19 cellular contexts compared by ENCODE assay signal in the genomic region with DNA sequence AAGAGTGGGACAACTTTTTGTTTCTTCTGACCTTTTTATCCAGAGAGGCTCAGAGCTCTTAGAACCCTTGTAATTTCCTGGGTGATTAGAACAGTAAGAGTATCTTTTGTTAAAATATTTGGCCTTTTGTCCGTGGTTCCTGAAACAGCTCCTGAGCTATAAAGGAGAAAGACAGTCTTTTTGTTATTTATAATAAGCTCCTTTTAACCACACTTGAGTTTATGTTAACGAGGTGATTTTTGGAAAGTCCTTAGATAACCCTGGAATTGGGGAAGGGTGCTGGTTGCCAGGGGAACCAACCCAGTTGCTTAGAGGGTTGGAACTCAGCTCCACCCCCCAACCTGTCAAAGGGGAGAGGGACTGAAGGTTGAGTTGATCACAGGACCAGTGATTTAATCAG.
"Had no signal": no experiment of that assay in that cellular context is flagged by ENCODE, and none has a peak within 500 bp of the region (broad histone marks: within the 10 kb centered on the region; RNA-seq: fewer than 3 reads in every experiment).

No MANE protein-coding gene starts in this region.

- H3K9me3 ChIP-seq: neutrophil, testis had no signal

- H3K36me3 ChIP-seq: neutrophil had no signal

- FAIRE-seq: colon, endothelial cell of umbilical vein, keratinocyte had no signal

- H3K27ac Mint-ChIP-seq: activated CD8-positive, alpha-beta T cell treated with anti-CD3 and anti-CD28 coated beads for 36 hours; activated naive CD4-positive, alpha-beta T cell treated with anti-CD3 and anti-CD28 coated beads, Interleukin-2, amount 50 U/mL, for 24 hours; naive thymus-derived CD4-positive, alpha-beta T cell had no signal

- H3K27me3 Mint-ChIP-seq: activated CD8-positive, alpha-beta T cell treated with anti-CD3 and anti-CD28 coated beads for 36 hours; activated naive CD4-positive, alpha-beta T cell treated with anti-CD3 and anti-CD28 coated beads, Interleukin-2, amount 50 U/mL, for 24 hours had no signal

- H3K9me3 Mint-ChIP-seq: activated naive CD4-positive, alpha-beta T cell treated with anti-CD3 and anti-CD28 coated beads, Interleukin-2, amount 50 U/mL, for 24 hours had no signal

- H3K4me3 ChIP-seq: esophagus squamous epithelium, stomach, testis, upper lobe of left lung had no signal

- ATAC-seq: activated CD8-positive, alpha-beta T cell treated with anti-CD3 and anti-CD28 coated beads for 36 hours; activated T-cell treated with anti-CD3 and anti-CD28 coated beads, Interleukin-2, amount 50 U/mL, for 4 hours; left lobe of liver; naive thymus-derived CD4-positive, alpha-beta T cell had no signal

- H3K27me3 ChIP-seq: stomach, testis, upper lobe of left lung had no signal

- DNase-seq: activated CD8-positive, alpha-beta T cell treated with anti-CD3 and anti-CD28 coated beads for 36 hours; activated effector memory CD4-positive, alpha-beta T cell treated with anti-CD3 and anti-CD28 coated beads, Interleukin-2, amount 50 U/mL, for 16 hours; activated T-cell treated with anti-CD3 and anti-CD28 coated beads, Interleukin-2, amount 50 U/mL, for 4 hours; caudate nucleus; esophagus squamous epithelium; hippocampal formation; naive thymus-derived CD4-positive, alpha-beta T cell; stimulated activated CD4-positive, alpha-beta T cell treated with anti-CD3 and anti-CD28 coated beads, Interleukin-1b, Interleukin-23, amount 100 ng/mL, for 48 hours; stomach; T-helper 1 cell; testis; upper lobe of left lung had no signal

- H3K27ac ChIP-seq: esophagus squamous epithelium, neutrophil, stomach, testis, upper lobe of left lung, VCaP had no signal

- H3K4me3 Mint-ChIP-seq: activated CD8-positive, alpha-beta T cell treated with anti-CD3 and anti-CD28 coated beads for 36 hours; activated naive CD4-positive, alpha-beta T cell treated with anti-CD3 and anti-CD28 coated beads, Interleukin-2, amount 50 U/mL, for 24 hours; activated T-cell treated with anti-CD3 and anti-CD28 coated beads, Interleukin-2, amount 50 U/mL, for 4 hours had no signal
